1 cellular context compared by ENCODE assay signal in genomic region chr5:141340781-141341354, GRCh38. TPM values are rescaled to one million over a fixed set of nuclear protein-coding genes. Genes with fewer than 3 reads are reported as not detected.
"Had no signal": no experiment of that assay in that cellular context is flagged by ENCODE, and none has a peak within 500 bp of the region (broad histone marks: within the 10 kb centered on the region; RNA-seq: fewer than 3 reads in every experiment).

No MANE protein-coding gene starts in this region.

RNA-seq across cellular contexts. Expression of gene PCDHGA3, which starts 2.8 kb away (rescaled TPM):
- total RNA-seq: foreskin keratinocyte had no signal

RNA-seq across cellular contexts. Expression of gene PCDHGB1, which starts 9.0 kb away (rescaled TPM):
- total RNA-seq: foreskin keratinocyte had no signal
- polyA plus RNA-seq: foreskin keratinocyte had no signal

RNA-seq across cellular contexts. Expression of gene PCDHGA1, which starts 10.6 kb away (rescaled TPM):
- polyA plus RNA-seq: foreskin keratinocyte had no signal
